Comparison of ENCODE assay signal across 28 cellular contexts in the genomic region with DNA sequence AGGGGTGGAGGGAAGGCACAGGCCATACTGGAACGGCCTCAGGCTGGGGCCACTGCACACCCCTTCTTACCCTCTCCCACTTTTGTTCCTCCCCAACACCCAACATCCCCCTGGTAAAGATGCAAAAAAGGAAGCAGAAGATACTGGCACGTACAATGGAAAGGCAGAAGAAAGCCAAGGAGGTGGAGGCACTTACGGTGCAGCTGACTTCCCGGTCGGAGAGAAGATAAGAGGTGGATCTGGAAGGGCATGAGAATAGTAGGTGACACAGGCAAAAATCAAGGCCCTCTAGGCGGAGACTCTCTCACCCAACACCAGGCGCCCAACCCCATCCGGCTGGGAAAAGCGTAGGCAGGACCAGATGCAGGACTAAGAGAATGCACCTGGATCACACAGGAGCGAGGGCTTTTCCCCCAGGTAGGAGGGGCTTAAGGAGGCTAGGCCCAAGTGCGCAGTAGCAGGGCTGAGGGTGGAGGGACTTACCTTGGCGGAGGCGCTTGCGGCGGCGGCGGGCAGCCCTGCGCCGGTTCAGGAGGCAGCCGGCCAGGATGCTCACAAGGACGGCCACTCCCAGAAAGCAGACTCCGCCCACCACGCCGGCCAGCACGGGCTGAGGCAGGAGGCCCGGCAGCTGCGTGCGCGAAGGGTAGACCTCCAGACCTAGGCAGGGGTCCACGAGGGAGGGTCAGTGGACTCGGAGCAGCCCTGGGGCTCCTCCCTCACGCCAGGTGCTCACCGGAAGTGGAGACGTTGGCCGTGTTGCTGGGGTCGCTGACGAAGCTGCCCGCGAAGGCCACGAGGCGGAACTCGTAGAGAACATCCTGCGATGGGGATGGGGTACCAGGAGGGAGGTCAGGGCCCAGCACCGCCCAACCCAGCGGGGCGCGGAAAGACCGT. TPM values are rescaled to one million over a fixed set of nuclear protein-coding genes. Genes with fewer than 3 reads are reported as not detected.
A peak's percentile ranks its signal among the peaks of the same experiment; 100 is the strongest.
DNase-seq lines count a peak whose midpoint lies in the region; FAIRE-seq and TF ChIP-seq lines count a peak whose summit lies in the region.
"Had no signal": no experiment of that assay in that cellular context is flagged by ENCODE, and none has a peak within 500 bp of the region (broad histone marks: within the 10 kb centered on the region; RNA-seq: fewer than 3 reads in every experiment).

No MANE protein-coding gene starts in this region.

- no peak overlapping the region for H4K5ac ChIP-seq in mesendoderm (ENCODE audit: low read length)

- no peak overlapping the region for H3K23ac ChIP-seq in mesendoderm (ENCODE audit: low read length)

- H3K9me3 Mint-ChIP-seq in CD4-positive, alpha-beta memory T cell = peaks cover 0 to 4% (median 0%) of the 10 kb centered on the region in 8 donors
- H3K9me3 Mint-ChIP-seq: activated naive CD4-positive, alpha-beta T cell treated with anti-CD3 and anti-CD28 coated beads, Interleukin-2, amount 10 ng/mL, durations not matched to agents 7 days and 5 days; nephron progenitor cell had no signal

- peaks cover 0 to 10% of the 10 kb centered on the region in 2 donors for H3K36me3 Mint-ChIP-seq in CD4-positive, alpha-beta memory T cell
- H3K36me3 Mint-ChIP-seq: activated naive CD4-positive, alpha-beta T cell treated with anti-CD3 and anti-CD28 coated beads, Interleukin-2, amount 10 ng/mL, durations not matched to agents 7 days and 5 days had no signal

- no peak overlapping the region for H3K18ac ChIP-seq in mesendoderm (ENCODE audit: low read length)

- H3K79me1 ChIP-seq in mesendoderm (ENCODE audit: low read length) = no peaks in the 10 kb centered on the region

- FAIRE-seq in kidney (lab: Jason Lieb, UNC) = no peak
- FAIRE-seq: endometrium, islet of Langerhans, urothelium cell line had no signal

- H3K36me3 ChIP-seq in kidney (ENCODE audit: control insufficient read depth in 1 of 2, insufficient read depth in 2 of 2, low read length in 2 of 2) = no peaks in the 10 kb centered on the region
- no peaks in the 10 kb centered on the region for H3K36me3 ChIP-seq in spleen
- no peaks in the 10 kb centered on the region for H3K36me3 ChIP-seq in mesendoderm (ENCODE audit: control insufficient read depth, insufficient read depth, low read length)
- no peaks in the 10 kb centered on the region for H3K36me3 ChIP-seq in CD4-positive, alpha-beta memory T cell (ENCODE audit: insufficient read depth, low read length)

- H3K4me1 ChIP-seq in kidney (ENCODE audit: control insufficient read depth in 1 of 2, insufficient read depth in 1 of 2, low read depth in 1 of 2, low read length in 2 of 2) (peaks cover 0 to 9% of the 10 kb centered on the region in 2 donors), spleen (peaks cover 7 to 48% (median 26%) of the 10 kb centered on the region in 6 donors), mesendoderm (ENCODE audit: control insufficient read depth, low read depth, low read length) (peaks cover 4% of the 10 kb centered on the region)
- peaks cover 10% of the 10 kb centered on the region for H3K4me1 ChIP-seq in CD4-positive, alpha-beta memory T cell (ENCODE audit: insufficient read depth, low read length)

- H3K4me1 Mint-ChIP-seq in CD4-positive, alpha-beta memory T cell = peaks cover 8 to 22% (median 15%) of the 10 kb centered on the region in 4 donors

- no peak overlapping the region for H2BK120ac ChIP-seq in mesendoderm (ENCODE audit: low read depth, low read length)

- H3K79me2 ChIP-seq in mesendoderm (ENCODE audit: control insufficient read depth, insufficient read depth, low read length) = peaks cover 7% of the 10 kb centered on the region

- no peak overlapping the region for H3K56ac ChIP-seq in mesendoderm (ENCODE audit: low read length)

- H3K27me3 ChIP-seq in spleen (replicated peaks in 1 of 7) = no peaks in the 10 kb centered on the region
- no peaks in the 10 kb centered on the region for H3K27me3 ChIP-seq in mesendoderm (ENCODE audit: insufficient read depth, low read length, poor library complexity)
- H3K27me3 ChIP-seq in CD4-positive, alpha-beta memory T cell (ENCODE audit: insufficient read depth, low read length) = no peaks in the 10 kb centered on the region

- H4K8ac ChIP-seq in mesendoderm (ENCODE audit: low read depth, low read length) = no peak overlapping the region

- H3K4me3 Mint-ChIP-seq in CD4-positive, alpha-beta memory T cell = no peak overlapping the region
- H3K4me3 Mint-ChIP-seq: activated naive CD4-positive, alpha-beta T cell treated with anti-CD3 and anti-CD28 coated beads, Interleukin-2, amount 10 ng/mL, durations not matched to agents 7 days and 5 days; nephron progenitor cell had no signal

- no peak overlapping the region for H3K4me2 ChIP-seq in mesendoderm (ENCODE audit: low read length)

- no peak overlapping the region for H3K4ac ChIP-seq in mesendoderm (ENCODE audit: low read depth, low read length)

- TF ChIP-seq POLR2A in spleen (IDR thresholded peaks at IDR 0.05) = no peak

- H2BK15ac ChIP-seq in mesendoderm (replicated peaks; ENCODE audit: low read depth) = no peak overlapping the region

- no peaks in the 10 kb centered on the region for H3K9me3 ChIP-seq in kidney (ENCODE audit: control insufficient read depth in 1 of 2, low read length in 2 of 2)
- no peaks in the 10 kb centered on the region for H3K9me3 ChIP-seq in spleen
- H3K9me3 ChIP-seq in CD4-positive, alpha-beta memory T cell (ENCODE audit: control insufficient read depth in 1 of 2, low read length in 2 of 2) = no peaks in the 10 kb centered on the region

- intact Hi-C loops in kidney (cut with DNase I) (no loop called here), spleen (cut with DNase I; ENCODE audit: low total_unique reads) (no loop called here)
- intact Hi-C loops in CD4-positive, alpha-beta memory T cell (cut with micrococcal nuclease) = loop anchor here (5.0 to 10.0 kb wide), 2 partner anchors 168 to 335 kb away; partner anchors contain the start of genes DCAF8 and IGSF8

- CTCF ChIA-PET in RWPE1 (lab: Yijun Ruan, JAX) = interaction anchor here (0.7 to 2.0 kb wide), 3 partner anchors 10 to 757 kb away, joined by 3 to 11 read pairs (median 5); no protein-coding TSS in a partner anchor
- CTCF ChIA-PET in CD4-positive, alpha-beta memory T cell (lab: Charles Lee; ENCODE audit: partially characterized antibody) = interaction anchor here (1.0 to 1.3 kb wide), 2 partner anchors 27 to 78 kb away, joined by 3 read pairs; no protein-coding TSS in a partner anchor

- POLR2A ChIA-PET in RWPE1 (lab: Yijun Ruan, JAX; ENCODE audit: low non-redundant PET) = no interaction called here
- POLR2A ChIA-PET in CD4-positive, alpha-beta memory T cell (lab: Charles Lee; ENCODE audit: partially characterized antibody) = no interaction called here

- 77 to 90% (median 84%) methylated on average over 39 to 48 of the region's 48 CpGs for WGBS in spleen, 5 donors
- WGBS in mesendoderm (ENCODE audit: extremely low coverage, insufficient coverage, low lambda C conversion rate) = no CpG with 5 or more reads among the region's 48 CpGs

- H3K27ac Mint-ChIP-seq in CD4-positive, alpha-beta memory T cell = peak overlapping the region in 2 of 7 donors; percentile 3 to 61
- H3K27ac Mint-ChIP-seq: activated naive CD4-positive, alpha-beta T cell treated with anti-CD3 and anti-CD28 coated beads, Interleukin-2, amount 10 ng/mL, durations not matched to agents 7 days and 5 days; nephron progenitor cell had no signal

- no peak for TF ChIP-seq CTCF in RWPE1 (conservative IDR thresholded peaks at IDR 0.05; ENCODE audit: low read depth)
- TF ChIP-seq CTCF in kidney (IDR thresholded peaks at IDR 0.05; ENCODE audit: borderline replicate concordance, extremely low read depth, insufficient read depth) = no peak
- no peak for TF ChIP-seq CTCF in spleen (IDR thresholded peaks at IDR 0.05 in 8 of 11, conservative IDR thresholded peaks at IDR 0.05 in 3 of 11)

- H2BK5ac ChIP-seq in mesendoderm (ENCODE audit: low read length) = no peak overlapping the region

- H3K27me3 Mint-ChIP-seq in CD4-positive, alpha-beta memory T cell = peaks cover 0 to 3% of the 10 kb centered on the region in 2 donors

- H3K27ac ChIP-seq in RWPE1 = peak overlapping the region; percentile 60
- H3K27ac ChIP-seq in kidney (ENCODE audit: low read depth in 2 of 2, low read length in 2 of 2) = no peak overlapping the region
- peak overlapping the region in 5 of 8 donors; percentile 7 to 57 (median 18) for H3K27ac ChIP-seq in spleen
- H3K27ac ChIP-seq in mesendoderm (ENCODE audit: low read depth, low read length) = no peak overlapping the region
- H3K27ac ChIP-seq in CD4-positive, alpha-beta memory T cell (ENCODE audit: low read depth, low read length) = no peak overlapping the region
- H3K27ac ChIP-seq: coronary artery, SK-N-MC had no signal

- DNase-seq in RWPE1 (ENCODE audit: low spot score) (no peak), ecto neural progenitor cell (ENCODE audit: low spot score) (peak; percentile 76), kidney (peak; percentile 67), spleen (peak; percentile 83), kidney tubule cell (ENCODE audit: low spot score) (no peak), NCI-H2171 treated with DMSO at 0.1 percent for 48 hours (lab: John Stamatoyannopoulos, UW) (no peak), mesendoderm (no peak)
- DNase-seq in CD4-positive, alpha-beta memory T cell = no peak
- DNase-seq: activated CD8-positive, alpha-beta memory T cell treated with anti-CD3 and anti-CD28 coated beads for 24 hours; activated naive CD4-positive, alpha-beta T cell treated with anti-CD3 and anti-CD28 coated beads, Interleukin-2, amount 10 ng/mL, durations not matched to agents 7 days and 5 days; activated T-cell treated with anti-CD3 and anti-CD28 coated beads, Interleukin-2, amount 50 U/mL, for 48 hours; DMS79; HCEC 1CT; Karpas-422; NCI-H1092; NCI-H2029; NCI-H446 treated with DMSO at 0.1 percent for 48 hours; nephron progenitor cell; NK-92 treated with Interleukin-12 subunit alpha and Interleukin-12 subunit beta, amount 100 ng/mL, for 24 hours; stimulated activated CD4-positive, alpha-beta T cell treated with anti-CD3 and anti-CD28 coated beads, Interleukin-4, amount 100 ng/mL, for 24 hours; T1000 had no signal

- H3K4me3 ChIP-seq in kidney (ENCODE audit: low read length in 2 of 2) (no peak overlapping the region), spleen (peak overlapping the region in 5 of 8 donors; percentile 7 to 60 (median 23)), mesendoderm (ENCODE audit: low read length) (no peak overlapping the region)
- H3K4me3 ChIP-seq in CD4-positive, alpha-beta memory T cell (ENCODE audit: low read length in 2 of 2) = no peak overlapping the region
- H3K4me3 ChIP-seq: coronary artery, SK-N-MC had no signal

- no peak overlapping the region for H2AK5ac ChIP-seq in mesendoderm (ENCODE audit: low read length)

- H3K9ac ChIP-seq in kidney (ENCODE audit: low read length in 2 of 2) = no peak overlapping the region
- H3K9ac ChIP-seq in mesendoderm (ENCODE audit: low read length) = no peak overlapping the region

RNA-seq across cellular contexts. Expression of gene TAGLN2, which starts 4.1 kb away (rescaled TPM):
- 358 TPM for total RNA-seq in kidney
- polyA plus RNA-seq in kidney (ENCODE audit: insufficient read depth, low read depth, low replicate concordance) = 223 TPM
- 100 to 1,000 TPM; 341 to 505 (median 407) TPM for total RNA-seq in spleen
- polyA plus RNA-seq in spleen = 100 to 1,000 TPM; 351 to 525 (median 475) TPM
- polyA plus RNA-seq in mesendoderm (2013, experiment 1 of 2) = 155 TPM
- polyA plus RNA-seq in mesendoderm (2013, experiment 2 of 2) = 159 TPM
- total RNA-seq in CD4-positive, alpha-beta memory T cell = 100 to 1,000 TPM; 196 to 207 TPM
- 1,000 to 10,000 TPM; 1,014 to 1,289 TPM for polyA plus RNA-seq in CD4-positive, alpha-beta memory T cell

RNA-seq across cellular contexts. Expression of gene IGSF9, which starts 16.0 kb away (rescaled TPM):
- total RNA-seq in kidney (0.88 TPM), spleen (1 to 10 TPM in 4 of 7 donors, under 1 TPM in 3; 0.64 to 2.1 (median 1.1) TPM)
- polyA plus RNA-seq in kidney (ENCODE audit: insufficient read depth, low read depth, low replicate concordance) (1.3 TPM), spleen (under 1 TPM; 0.12 to 0.80 (median 0.46) TPM)
- polyA plus RNA-seq in mesendoderm (2013, experiment 1 of 2) = 10.4 TPM
- 10.1 TPM for polyA plus RNA-seq in mesendoderm (2013, experiment 2 of 2)
- total RNA-seq in CD4-positive, alpha-beta memory T cell = not detected
- not detected for polyA plus RNA-seq in CD4-positive, alpha-beta memory T cell
- total RNA-seq: RPMI7951 had no signal

RNA-seq across cellular contexts. Expression of gene SLAMF9, which starts 24.6 kb away (rescaled TPM):
- total RNA-seq in kidney (not detected), spleen (1 to 10 TPM in 1 of 7 donors, under 1 TPM in 2, not detected in 4; 0.67 to 1.3 (median 0.89) TPM)
- polyA plus RNA-seq in kidney (ENCODE audit: insufficient read depth, low read depth, low replicate concordance) (not detected), spleen (under 1 TPM; 0.14 to 0.26 (median 0.22) TPM)
- polyA plus RNA-seq in mesendoderm (2013, experiment 1 of 2) = 0.07 TPM
- polyA plus RNA-seq in mesendoderm (2013, experiment 2 of 2) = not detected
- not detected for total RNA-seq in CD4-positive, alpha-beta memory T cell
- not detected for polyA plus RNA-seq in CD4-positive, alpha-beta memory T cell
- total RNA-seq: mesenteric fat pad had no signal

RNA-seq across cellular contexts. Expression of gene CFAP45, which starts 29.4 kb away (rescaled TPM):
- 1.0 TPM for total RNA-seq in kidney
- polyA plus RNA-seq in kidney (ENCODE audit: insufficient read depth, low read depth, low replicate concordance) = 14.2 TPM
- total RNA-seq in spleen = 1 to 10 TPM; 1.1 to 3.0 (median 2.0) TPM
- 1 to 10 TPM in 2 of 3 donors, under 1 TPM in 1; 0.58 to 2.8 (median 1.2) TPM for polyA plus RNA-seq in spleen
- 0.51 TPM for polyA plus RNA-seq in mesendoderm (2013, experiment 1 of 2)
- polyA plus RNA-seq in mesendoderm (2013, experiment 2 of 2) = 0.60 TPM
- under 1 TPM in 1 of 2 experiments, not detected in 1; 0.67 TPM for total RNA-seq in CD4-positive, alpha-beta memory T cell
- under 1 TPM; 0.15 to 0.52 TPM for polyA plus RNA-seq in CD4-positive, alpha-beta memory T cell

Comparison
In these comparisons a context has a peak if more than half of its experiments do, and no peak if none do; other contexts are left out.
1. DNase-seq: peak in ecto neural progenitor cell (single experiment), kidney (single experiment) and spleen (single experiment); none in RWPE1 (single experiment), kidney tubule cell (single experiment), NCI-H2171 treated with DMSO at 0.1 percent for 48 hours (single experiment), mesendoderm (single experiment) and CD4-positive, alpha-beta memory T cell (0 of 5).
2. H3K27ac ChIP-seq: peak in RWPE1 (single experiment) and spleen (5 of 8); none in kidney (0 of 2), mesendoderm (single experiment) and CD4-positive, alpha-beta memory T cell (single experiment).
3. H3K4me3 ChIP-seq: peak in spleen (5 of 8); none in kidney (0 of 2), mesendoderm (single experiment) and CD4-positive, alpha-beta memory T cell (0 of 2).